8 cellular contexts compared by ENCODE assay signal in the genomic region with DNA sequence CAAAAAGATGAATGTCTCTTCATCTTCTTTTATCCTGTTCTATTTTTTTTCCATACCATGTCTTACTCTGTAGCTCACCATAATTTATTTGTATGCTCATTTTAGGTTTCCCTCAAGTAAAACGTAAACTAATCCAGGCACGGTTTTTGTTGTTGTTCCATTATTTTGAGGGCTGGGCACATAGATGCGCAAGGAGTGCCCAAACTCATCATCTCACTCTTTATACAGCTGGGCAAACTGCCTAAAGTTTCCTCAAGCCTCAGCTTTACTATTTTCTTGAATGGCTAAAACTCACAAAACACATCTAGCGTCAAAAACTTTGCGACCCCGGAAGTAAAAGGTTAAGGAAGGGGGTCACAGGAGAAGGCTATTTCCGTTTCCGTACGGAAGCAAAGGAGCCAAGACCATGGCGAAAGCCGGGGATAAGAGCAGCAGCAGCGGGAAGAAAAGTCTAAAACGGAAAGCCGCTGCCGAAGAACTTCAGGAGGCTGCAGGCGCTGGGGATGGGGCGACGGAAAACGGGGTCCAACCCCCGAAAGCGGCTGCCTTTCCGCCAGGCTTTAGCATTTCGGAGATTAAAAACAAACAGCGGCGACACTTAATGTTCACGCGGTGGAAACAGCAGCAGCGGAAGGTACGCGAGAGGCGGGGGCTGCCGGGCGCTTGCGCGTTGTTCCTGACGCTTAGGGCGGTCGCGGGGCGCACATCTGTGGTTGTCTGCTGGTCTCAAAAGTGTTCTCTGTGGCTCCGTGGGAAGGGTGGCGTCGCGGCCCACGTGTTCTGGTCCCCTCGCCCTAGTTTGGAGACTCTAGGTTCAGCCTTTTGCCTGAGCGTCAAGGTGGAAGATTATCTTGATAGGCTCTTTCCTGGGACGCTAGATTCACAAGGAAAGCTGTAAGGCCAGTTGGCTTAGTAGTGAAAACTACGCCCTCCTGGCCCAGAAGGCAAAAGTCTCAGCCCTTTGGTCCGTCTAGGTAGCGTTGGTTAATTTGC. TPM values are rescaled to one million over a fixed set of nuclear protein-coding genes. Genes with fewer than 3 reads are reported as not detected.
DNase-seq lines count a peak whose midpoint lies in the region; ATAC-seq and TF ChIP-seq lines count a peak whose summit lies in the region.

A gene with protein sequence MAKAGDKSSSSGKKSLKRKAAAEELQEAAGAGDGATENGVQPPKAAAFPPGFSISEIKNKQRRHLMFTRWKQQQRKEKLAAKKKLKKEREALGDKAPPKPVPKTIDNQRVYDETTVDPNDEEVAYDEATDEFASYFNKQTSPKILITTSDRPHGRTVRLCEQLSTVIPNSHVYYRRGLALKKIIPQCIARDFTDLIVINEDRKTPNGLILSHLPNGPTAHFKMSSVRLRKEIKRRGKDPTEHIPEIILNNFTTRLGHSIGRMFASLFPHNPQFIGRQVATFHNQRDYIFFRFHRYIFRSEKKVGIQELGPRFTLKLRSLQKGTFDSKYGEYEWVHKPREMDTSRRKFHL (plus strand): TSS at position 391 of the 993 bp plus-strand sequence. CDS start 16 bp downstream, at position 407.

- POLR2A ChIA-PET in activated CD8-positive, alpha-beta T cell treated with anti-CD3 and anti-CD28 coated beads for 36 hours (lab: Charles Lee), result interaction anchor here (0.6 to 4.7 kb wide), 7 partner anchors 9 to 335 kb away, joined by 3 to 42 read pairs (median 4); partner anchors contain the start of genes GNG5, PRKACB and SPATA1

- TF ChIP-seq CTCF in activated CD8-positive, alpha-beta T cell treated with anti-CD3 and anti-CD28 coated beads for 36 hours (IDR thresholded peaks at IDR 0.05), result no peak
- no peak for TF ChIP-seq CTCF in lower lobe of right lung (IDR thresholded peaks at IDR 0.05)

- peak within 1 kb of the TSS; percentile 89 for H3K4me3 ChIP-seq in CD4-positive, CD25-positive, alpha-beta regulatory T cell (ENCODE audit: low read depth, low read length)
- H3K4me3 ChIP-seq in ectodermal cell (ENCODE audit: insufficient read depth, low read depth, low read length) (peak within 1 kb of the TSS; percentile 67), lower lobe of right lung (peak within 1 kb of the TSS; percentile 80)

- peak within 1 kb of the TSS; percentile 96 to 99 (median 99) for H3K27ac Mint-ChIP-seq in CD4-positive, CD25-positive, alpha-beta regulatory T cell
- H3K27ac Mint-ChIP-seq in activated CD8-positive, alpha-beta T cell treated with anti-CD3 and anti-CD28 coated beads for 36 hours, result peak within 1 kb of the TSS; percentile 99

- peaks cover 41% of the 10 kb centered on the region for H3K27me3 Mint-ChIP-seq in CD4-positive, CD25-positive, alpha-beta regulatory T cell
- peaks cover 16% of the 10 kb centered on the region for H3K27me3 Mint-ChIP-seq in activated CD8-positive, alpha-beta T cell treated with anti-CD3 and anti-CD28 coated beads for 36 hours

- H3K36me3 Mint-ChIP-seq in CD4-positive, CD25-positive, alpha-beta regulatory T cell, result peaks cover 29% of the 10 kb centered on the region
- peaks cover 35% of the 10 kb centered on the region for H3K36me3 Mint-ChIP-seq in activated CD8-positive, alpha-beta T cell treated with anti-CD3 and anti-CD28 coated beads for 36 hours (ENCODE audit: low read depth)

- H3K4me1 ChIP-seq in CD4-positive, CD25-positive, alpha-beta regulatory T cell (ENCODE audit: control insufficient read depth, insufficient read depth, low read length, poor library complexity, severe bottlenecking), result peaks cover 27% of the 10 kb centered on the region
- peaks cover 6% of the 10 kb centered on the region for H3K4me1 ChIP-seq in ectodermal cell (ENCODE audit: control insufficient read depth, insufficient read depth, low read length)
- peaks cover 27% of the 10 kb centered on the region for H3K4me1 ChIP-seq in lower lobe of right lung

- peaks cover 23% of the 10 kb centered on the region for H3K36me3 ChIP-seq in CD4-positive, CD25-positive, alpha-beta regulatory T cell (ENCODE audit: control insufficient read depth, insufficient read depth, low read length)
- H3K36me3 ChIP-seq in ectodermal cell (ENCODE audit: control insufficient read depth, insufficient read depth, low read length), result no peaks in the 10 kb centered on the region
- peaks cover 30% of the 10 kb centered on the region for H3K36me3 ChIP-seq in lower lobe of right lung

- CTCF ChIA-PET in activated CD8-positive, alpha-beta T cell treated with anti-CD3 and anti-CD28 coated beads for 36 hours (lab: Charles Lee), result interaction anchor here (0.6 to 3.4 kb wide), 13 partner anchors 10 to 392 kb away, joined by 3 to 21 read pairs (median 3); partner anchors contain the start of gene CTBS

- DNase-seq in CD4-positive, CD25-positive, alpha-beta regulatory T cell, result peak; percentile 67 to 91 (median 84)
- DNase-seq in NCI-H748 treated with DMSO at 0.1 percent for 48 hours (lab: John Stamatoyannopoulos, UW) (peak; percentile 59), lower lobe of right lung (peak; percentile 88)
- peak; percentile 87 for DNase-seq in activated CD8-positive, alpha-beta T cell treated with anti-CD3 and anti-CD28 coated beads for 36 hours
- peak; percentile 32 to 58 (median 47) for DNase-seq in stimulated activated CD4-positive, alpha-beta T cell treated with anti-CD3 and anti-CD28 coated beads, TNF-alpha, amount 100 ng/mL, for 1 hour (ENCODE audit: low read depth in 3 of 3, low spot score in 1 of 3)

- intact Hi-C loops in activated CD8-positive, alpha-beta T cell treated with anti-CD3 and anti-CD28 coated beads for 36 hours (cut with micrococcal nuclease), result no loop called here
- intact Hi-C loops in lower lobe of right lung (cut with DNase I), result no loop called here

- peaks cover 31 to 48% (median 40%) of the 10 kb centered on the region in 4 donors for H3K4me1 Mint-ChIP-seq in CD4-positive, CD25-positive, alpha-beta regulatory T cell
- peaks cover 38% of the 10 kb centered on the region for H3K4me1 Mint-ChIP-seq in activated CD8-positive, alpha-beta T cell treated with anti-CD3 and anti-CD28 coated beads for 36 hours (ENCODE audit: low read depth)

- peak within 1 kb of the TSS; percentile 97 to 100 (median 98) for H3K4me3 Mint-ChIP-seq in CD4-positive, CD25-positive, alpha-beta regulatory T cell
- H3K4me3 Mint-ChIP-seq in activated CD8-positive, alpha-beta T cell treated with anti-CD3 and anti-CD28 coated beads for 36 hours, result peak within 1 kb of the TSS; percentile 99

- peaks cover 4 to 13% (median 6%) of the 10 kb centered on the region in 7 donors for H3K9me3 Mint-ChIP-seq in CD4-positive, CD25-positive, alpha-beta regulatory T cell
- peaks cover 6% of the 10 kb centered on the region for H3K9me3 Mint-ChIP-seq in activated CD8-positive, alpha-beta T cell treated with anti-CD3 and anti-CD28 coated beads for 36 hours

- peak within 1 kb of the TSS; percentile 87 for H3K27ac ChIP-seq in CD4-positive, CD25-positive, alpha-beta regulatory T cell (ENCODE audit: insufficient read depth, low read length, poor library complexity, severe bottlenecking)
- no peak within 1 kb of the TSS for H3K27ac ChIP-seq in ectodermal cell (ENCODE audit: insufficient read depth, low read depth, low read length, poor library complexity, severe bottlenecking)
- peak within 1 kb of the TSS; percentile 87 for H3K27ac ChIP-seq in lower lobe of right lung

- 6% methylated on average over 51 of the region's 51 CpGs for WGBS in ectodermal cell, 2 experiments

- H3K9me3 ChIP-seq in CD4-positive, CD25-positive, alpha-beta regulatory T cell (ENCODE audit: control insufficient read depth in 2 of 2, low read length in 2 of 2), result peaks cover 0 to 4% of the 10 kb centered on the region in 2 experiments
- H3K9me3 ChIP-seq in ectodermal cell (ENCODE audit: control insufficient read depth, low read length) (no peaks in the 10 kb centered on the region), lower lobe of right lung (no peaks in the 10 kb centered on the region)

- peaks cover 21% of the 10 kb centered on the region for H3K27me3 ChIP-seq in CD4-positive, CD25-positive, alpha-beta regulatory T cell (ENCODE audit: control insufficient read depth, insufficient read depth, low read length)
- H3K27me3 ChIP-seq in ectodermal cell (ENCODE audit: control insufficient read depth, insufficient read depth, low read length, poor library complexity, severe bottlenecking) (peaks cover 41% of the 10 kb centered on the region), lower lobe of right lung (ENCODE audit: low read depth) (peaks cover 8% of the 10 kb centered on the region)

- ATAC-seq in CD4-positive, CD25-positive, alpha-beta regulatory T cell (ENCODE audit: low read depth in 2 of 2), result peak; percentile 90 to 93
- ATAC-seq in GM19395 (IDR thresholded peaks at IDR 0.05; ENCODE audit: unreplicated experiment) (peak; percentile 98), HG03565 (IDR thresholded peaks at IDR 0.05; ENCODE audit: unreplicated experiment) (peak; percentile 81), lower lobe of right lung (peak; percentile 96 to 98)
- peak; percentile 95 for ATAC-seq in activated CD8-positive, alpha-beta T cell treated with anti-CD3 and anti-CD28 coated beads for 36 hours

RNA-seq across cellular contexts. Expression of the gene that starts here (rescaled TPM):
- total RNA-seq in CD4-positive, CD25-positive, alpha-beta regulatory T cell, result 46.8 TPM
- 10 to 100 TPM; 59.2 to 90.0 (median 69.3) TPM for polyA plus RNA-seq in CD4-positive, CD25-positive, alpha-beta regulatory T cell
- 10 to 100 TPM; 61.9 to 64.1 TPM for total RNA-seq in activated CD8-positive, alpha-beta T cell treated with anti-CD3 and anti-CD28 coated beads for 36 hours
- 52.7 TPM for polyA plus RNA-seq in ectodermal cell (2013, experiment 1 of 4)
- 58.3 TPM for polyA plus RNA-seq in ectodermal cell (2013, experiment 2 of 4)
- polyA plus RNA-seq in ectodermal cell (2013, experiment 3 of 4), result 51.9 TPM
- polyA plus RNA-seq in ectodermal cell (2013, experiment 4 of 4), result 62.8 TPM
- total RNA-seq in lower lobe of right lung, result 31.1 TPM
